Comparison of ENCODE assay signal across 12 cellular contexts in genomic region chr11:123517559-123518364, GRCh38.
A peak's percentile ranks its signal among the peaks of the same experiment; 100 is the strongest.
DNase-seq lines count a peak whose midpoint lies in the region; ATAC-seq and TF ChIP-seq lines count a peak whose summit lies in the region.
"Had no signal": no experiment of that assay in that cellular context is flagged by ENCODE, and none has a peak within 500 bp of the region (broad histone marks: within the 10 kb centered on the region; RNA-seq: fewer than 3 reads in every experiment).

No MANE protein-coding gene starts in this region.

- H3K9me3 ChIP-seq in CD4-positive, alpha-beta memory T cell (ENCODE audit: control insufficient read depth in 1 of 2, low read length in 2 of 2) = no peaks in the 10 kb centered on the region
- H3K9me3 ChIP-seq in adrenal gland (replicated peaks in 1 of 3) (no peaks in the 10 kb centered on the region), aorta (ENCODE audit: control insufficient read depth, low read length) (no peaks in the 10 kb centered on the region)
- no peaks in the 10 kb centered on the region for H3K9me3 ChIP-seq in naive thymus-derived CD4-positive, alpha-beta T cell (ENCODE audit: control insufficient read depth in 2 of 3, low read length in 3 of 3)

- DNase-seq in CD4-positive, alpha-beta memory T cell = no peak
- DNase-seq in adrenal gland = peak in 1 of 7 donors; percentile 52
- DNase-seq in naive thymus-derived CD4-positive, alpha-beta T cell = no peak
- no peak for DNase-seq in omental fat pad (ENCODE audit: low spot score)
- no peak for DNase-seq in aorta
- DNase-seq: activated gamma-delta T cell treated with Interleukin-2 at 50 U/mL for 16 hours, cortex of kidney, MM.1S, right cardiac atrium had no signal

- peak; percentile 55 for ATAC-seq in GM19025 (IDR thresholded peaks at IDR 0.05; ENCODE audit: low read depth, unreplicated experiment)
- peak; percentile 53 for ATAC-seq in HG03095 (IDR thresholded peaks at IDR 0.05; ENCODE audit: unreplicated experiment)
- no peak for ATAC-seq in naive thymus-derived CD4-positive, alpha-beta T cell
- ATAC-seq in omental fat pad (ENCODE audit: low FRiP score) = no peak
- no peak for ATAC-seq in HG02973 (IDR thresholded peaks at IDR 0.05; ENCODE audit: unreplicated experiment)
- no peak for ATAC-seq in aorta (ENCODE audit: low FRiP score)
- ATAC-seq: right cardiac atrium had no signal

- no peak for TF ChIP-seq CTCF in adrenal gland (IDR thresholded peaks at IDR 0.05)
- TF ChIP-seq CTCF in omental fat pad (IDR thresholded peaks at IDR 0.05) = no peak

- H3K9me3 Mint-ChIP-seq in CD4-positive, alpha-beta memory T cell = peaks cover 0 to 5% (median 2%) of the 10 kb centered on the region in 8 donors
- H3K9me3 Mint-ChIP-seq in naive thymus-derived CD4-positive, alpha-beta T cell = peaks cover 0 to 11% (median 5%) of the 10 kb centered on the region in 11 donors

- peaks cover 13 to 34% (median 22%) of the 10 kb centered on the region in 4 donors for H3K4me1 Mint-ChIP-seq in CD4-positive, alpha-beta memory T cell
- H3K4me1 Mint-ChIP-seq in naive thymus-derived CD4-positive, alpha-beta T cell = peaks cover 0 to 48% (median 0%) of the 10 kb centered on the region in 7 donors

- no peak overlapping the region for H3K4me3 ChIP-seq in CD4-positive, alpha-beta memory T cell (ENCODE audit: low read length in 2 of 2)
- H3K4me3 ChIP-seq in adrenal gland = peak overlapping the region in 1 of 4 donors; percentile 1
- H3K4me3 ChIP-seq in naive thymus-derived CD4-positive, alpha-beta T cell (ENCODE audit: low read length) = no peak overlapping the region
- no peak overlapping the region for H3K4me3 ChIP-seq in aorta (ENCODE audit: low read length in 2 of 2)

- no peaks in the 10 kb centered on the region for H3K36me3 ChIP-seq in CD4-positive, alpha-beta memory T cell (ENCODE audit: insufficient read depth, low read length)
- H3K36me3 ChIP-seq in adrenal gland (replicated peaks in 1 of 2) (no peaks in the 10 kb centered on the region), aorta (ENCODE audit: control insufficient read depth in 1 of 2, insufficient read depth in 2 of 2, low read length in 1 of 2) (no peaks in the 10 kb centered on the region)
- no peaks in the 10 kb centered on the region for H3K36me3 ChIP-seq in naive thymus-derived CD4-positive, alpha-beta T cell (ENCODE audit: control insufficient read depth in 2 of 3, insufficient read depth in 3 of 3, low read length in 3 of 3)

- H3K27me3 Mint-ChIP-seq in CD4-positive, alpha-beta memory T cell = no peaks in the 10 kb centered on the region
- no peaks in the 10 kb centered on the region for H3K27me3 Mint-ChIP-seq in naive thymus-derived CD4-positive, alpha-beta T cell

- H3K27ac Mint-ChIP-seq in CD4-positive, alpha-beta memory T cell = peak overlapping the region in 4 of 7 donors; percentile 17 to 72 (median 42)
- H3K27ac Mint-ChIP-seq in naive thymus-derived CD4-positive, alpha-beta T cell = peak overlapping the region in 1 of 9 donors; percentile 1

- H3K27me3 ChIP-seq in CD4-positive, alpha-beta memory T cell (ENCODE audit: insufficient read depth, low read length) = no peaks in the 10 kb centered on the region
- no peaks in the 10 kb centered on the region for H3K27me3 ChIP-seq in adrenal gland
- H3K27me3 ChIP-seq in naive thymus-derived CD4-positive, alpha-beta T cell (ENCODE audit: control insufficient read depth in 2 of 2, insufficient read depth in 2 of 2, low read length in 2 of 2) = no peaks in the 10 kb centered on the region
- no peaks in the 10 kb centered on the region for H3K27me3 ChIP-seq in aorta (ENCODE audit: control insufficient read depth in 1 of 2, insufficient read depth in 2 of 2, low read length in 1 of 2)

- H3K36me3 Mint-ChIP-seq in CD4-positive, alpha-beta memory T cell = peaks cover 2 to 10% of the 10 kb centered on the region in 2 donors
- peaks cover 0 to 22% (median 6%) of the 10 kb centered on the region in 5 donors for H3K36me3 Mint-ChIP-seq in naive thymus-derived CD4-positive, alpha-beta T cell

- intact Hi-C loops in CD4-positive, alpha-beta memory T cell (cut with micrococcal nuclease) = no loop called here
- intact Hi-C loops in adrenal gland (cut with DNase I) = loop anchor here in 1 of 2 donors (10.0 kb wide), 1 partner anchor 187 kb away; no protein-coding TSS in a partner anchor
- intact Hi-C loops in naive thymus-derived CD4-positive, alpha-beta T cell (cut with micrococcal nuclease) = no loop called here
- intact Hi-C loops in aorta (cut with DNase I) = no loop called here

- peak overlapping the region in 5 of 8 donors; percentile 13 to 64 (median 29) for H3K4me3 Mint-ChIP-seq in CD4-positive, alpha-beta memory T cell
- H3K4me3 Mint-ChIP-seq in naive thymus-derived CD4-positive, alpha-beta T cell = no peak overlapping the region

- WGBS in adrenal gland, 4 donors = 39 to 46% (median 41%) methylated on average over 17 of the region's 17 CpGs
- 70 to 75% methylated on average over 17 of the region's 17 CpGs for WGBS in aorta, 2 donors

- TF ChIP-seq POLR2A in adrenal gland (IDR thresholded peaks at IDR 0.05) = no peak

- CTCF ChIA-PET in CD4-positive, alpha-beta memory T cell (lab: Charles Lee; ENCODE audit: partially characterized antibody) = interaction anchor here (1.1 to 1.3 kb wide), 2 partner anchors 9 to 189 kb away, joined by 3 read pairs; no protein-coding TSS in a partner anchor
- CTCF ChIA-PET in naive thymus-derived CD4-positive, alpha-beta T cell (lab: Charles Lee) = no interaction called here

- peaks cover 10% of the 10 kb centered on the region for H3K4me1 ChIP-seq in CD4-positive, alpha-beta memory T cell (ENCODE audit: insufficient read depth, low read length)
- H3K4me1 ChIP-seq in adrenal gland (replicated peaks in 1 of 2) (peaks cover 35 to 60% of the 10 kb centered on the region in 2 donors), aorta (ENCODE audit: control insufficient read depth in 1 of 2, insufficient read depth in 2 of 2, low read length in 2 of 2) (no peaks in the 10 kb centered on the region)
- H3K4me1 ChIP-seq in naive thymus-derived CD4-positive, alpha-beta T cell (ENCODE audit: control insufficient read depth in 2 of 2, insufficient read depth in 2 of 2, low read length in 2 of 2) = peaks cover 0 to 18% of the 10 kb centered on the region in 2 donors

- H3K27ac ChIP-seq in CD4-positive, alpha-beta memory T cell (ENCODE audit: low read depth, low read length) = no peak overlapping the region
- peak overlapping the region in 4 of 5 donors; percentile 71 to 88 (median 82) for H3K27ac ChIP-seq in adrenal gland
- H3K27ac ChIP-seq in naive thymus-derived CD4-positive, alpha-beta T cell (ENCODE audit: low read depth, low read length) = no peak overlapping the region
- no peak overlapping the region for H3K27ac ChIP-seq in aorta (ENCODE audit: low read depth in 1 of 2, low read length in 2 of 2)

- POLR2A ChIA-PET in CD4-positive, alpha-beta memory T cell (lab: Charles Lee; ENCODE audit: partially characterized antibody) = interaction anchor here (0.6 kb wide), 1 partner anchor 217 kb away, joined by 3 read pairs; no protein-coding TSS in a partner anchor
- POLR2A ChIA-PET in naive thymus-derived CD4-positive, alpha-beta T cell (lab: Charles Lee) = interaction anchor here (0.6 kb wide), 1 partner anchor 11 kb away, joined by 3 read pairs; no protein-coding TSS in a partner anchor

Comparison
In these comparisons a context has a peak if more than half of its experiments do, and no peak if none do; other contexts are left out.
1. H3K27ac ChIP-seq: peak in adrenal gland (4 of 5); none in CD4-positive, alpha-beta memory T cell (single experiment), naive thymus-derived CD4-positive, alpha-beta T cell (single experiment) and aorta (0 of 2).
2. H3K4me3 Mint-ChIP-seq: peak in CD4-positive, alpha-beta memory T cell (5 of 8); none in naive thymus-derived CD4-positive, alpha-beta T cell (0 of 10).
3. ATAC-seq: peak in GM19025 (single experiment) and HG03095 (single experiment); none in naive thymus-derived CD4-positive, alpha-beta T cell (single experiment), omental fat pad (single experiment), HG02973 (single experiment) and aorta (single experiment).